Comparison of ENCODE assay signal across 32 cellular contexts in the genomic region with DNA sequence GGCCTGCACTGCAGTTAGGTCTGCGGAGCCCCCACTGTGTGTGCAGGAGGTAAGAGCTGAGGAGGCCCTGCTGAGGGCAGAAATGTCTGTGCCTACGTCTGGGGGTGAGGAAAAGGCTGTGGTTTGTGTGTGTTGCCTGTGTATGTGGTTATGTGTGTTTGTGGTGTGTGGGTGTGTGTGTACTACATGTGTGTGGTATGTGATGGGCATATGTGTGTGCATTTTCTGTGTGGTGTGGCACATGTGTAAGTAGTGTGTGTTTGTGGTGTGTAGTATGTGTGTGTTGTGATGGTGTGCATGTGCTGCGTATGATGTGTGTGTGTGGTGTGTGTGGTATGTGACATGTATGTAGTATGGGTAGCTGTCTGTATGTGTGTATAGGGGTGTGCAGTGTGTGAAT. TPM values are rescaled to one million over a fixed set of nuclear protein-coding genes. Genes with fewer than 3 reads are reported as not detected.
"Had no signal": no experiment of that assay in that cellular context is flagged by ENCODE, and none has a peak within 500 bp of the region (broad histone marks: within the 10 kb centered on the region; RNA-seq: fewer than 3 reads in every experiment).

No MANE protein-coding gene starts in this region.

- H3K4me1 ChIP-seq: Peyer's patch had no signal

- H3K36me3 ChIP-seq: brain microvascular endothelial cell, MG63, Peyer's patch, SJSA1 had no signal

- H3K9me3 ChIP-seq: Peyer's patch had no signal

- H3K27ac ChIP-seq: brain microvascular endothelial cell, Peyer's patch, SJSA1 had no signal

- H3K27me3 Mint-ChIP-seq: activated naive CD8-positive, alpha-beta T cell treated with anti-CD3 and anti-CD28 coated beads for 36 hours had no signal

- DNase-seq: activated CD4-positive, alpha-beta memory T cell treated with anti-CD3 and anti-CD28 coated beads for 36 hours; activated CD4-positive, alpha-beta T cell treated with anti-CD3 and anti-CD28 coated beads for 4 hours; activated CD4-positive, alpha-beta T cell treated with anti-CD3 and anti-CD28 coated beads, Interleukin-2, amount 50 U/mL, for 1 hour; activated CD4-positive, CD25-positive, alpha-beta regulatory T cell treated with anti-CD3 and anti-CD28 coated beads, Interleukin-2, amount 50 U/mL, for 72 hours; activated effector memory CD4-positive, alpha-beta T cell treated with anti-CD3 and anti-CD28 coated beads, Interleukin-2, amount 50 U/mL, for 16 hours; activated naive CD4-positive, alpha-beta T cell; activated naive CD4-positive, alpha-beta T cell treated with anti-CD3 and anti-CD28 coated beads, Interleukin-2, amount 50 U/mL, for 16 hours; activated naive CD8-positive, alpha-beta T cell treated with anti-CD3 and anti-CD28 coated beads for 36 hours; activated T-cell treated with anti-CD3 and anti-CD28 coated beads, Interleukin-2, amount 50 U/mL, for 1 hour; activated T-cell treated with anti-CD3 and anti-CD28 coated beads, Interleukin-2, amount 50 U/mL, for 72 hours; amniotic stem cell; brain microvascular endothelial cell; central memory CD4-positive, alpha-beta T cell; Kasumi-1; MG63; NCI-H1048; NCI-H1436 treated with DMSO at 0.1 percent for 48 hours; NCI-H1694 treated with DMSO at 0.1 percent for 48 hours; NCI-H2029; NCI-H345; NCI-H524 treated with DMSO at 0.1 percent for 48 hours; PC-3; RPMI8226; SHP77 treated with DMSO at 0.1 percent for 48 hours; SK-N-SH had no signal

- H3K27me3 ChIP-seq: brain microvascular endothelial cell, MG63, Peyer's patch, SJSA1 had no signal

- H3K27ac Mint-ChIP-seq: activated CD4-positive, alpha-beta memory T cell treated with anti-CD3 and anti-CD28 coated beads for 36 hours; activated naive CD8-positive, alpha-beta T cell treated with anti-CD3 and anti-CD28 coated beads for 36 hours; activated T-cell treated with anti-CD3 and anti-CD28 coated beads, Interleukin-2, amount 50 U/mL, for 72 hours; activated T-helper 17 cell treated with anti-CD3 and anti-CD28 coated beads, Interleukin-2, amount 50 U/mL, for 72 hours; T-helper 1 cell treated with Interleukin-12 subunit alpha and Interleukin-12 subunit beta and Interleukin-4 antibody, amounts not matched to agents 30 μg/mL and 1 μg/mL, for 36 hours; T-helper 2 cell treated with Interferon-gamma antibody and Interleukin-4, amounts not matched to agents 5 μg/mL and 100 μg/mL, for 36 hours had no signal

- H3K36me3 Mint-ChIP-seq: activated naive CD8-positive, alpha-beta T cell treated with anti-CD3 and anti-CD28 coated beads for 36 hours had no signal

- ATAC-seq: activated T-cell treated with anti-CD3 and anti-CD28 coated beads, Interleukin-2, amount 50 U/mL, for 72 hours; activated T-helper 17 cell treated with anti-CD3 and anti-CD28 coated beads, Interleukin-2, amount 50 U/mL, for 72 hours; PC-3 had no signal

- H3K4me3 Mint-ChIP-seq: activated CD4-positive, alpha-beta memory T cell treated with anti-CD3 and anti-CD28 coated beads for 36 hours; activated naive CD8-positive, alpha-beta T cell treated with anti-CD3 and anti-CD28 coated beads for 36 hours; activated T-cell treated with anti-CD3 and anti-CD28 coated beads, Interleukin-2, amount 50 U/mL, for 72 hours; activated T-helper 17 cell treated with anti-CD3 and anti-CD28 coated beads, Interleukin-2, amount 50 U/mL, for 72 hours; T-helper 1 cell treated with Interleukin-12 subunit alpha and Interleukin-12 subunit beta and Interleukin-4 antibody, amounts not matched to agents 30 μg/mL and 1 μg/mL, for 36 hours; T-helper 2 cell treated with Interferon-gamma antibody and Interleukin-4, amounts not matched to agents 5 μg/mL and 100 μg/mL, for 36 hours had no signal

- H3K4me1 Mint-ChIP-seq: activated T-helper 17 cell treated with anti-CD3 and anti-CD28 coated beads, Interleukin-2, amount 50 U/mL, for 72 hours had no signal

- H3K4me3 ChIP-seq: MG63, Peyer's patch, SJSA1 had no signal

- H3K9ac ChIP-seq: SK-N-SH had no signal

- H3K4me2 ChIP-seq: SK-N-SH had no signal

RNA-seq across cellular contexts. Expression of a gene that starts 36.2 kb away (rescaled TPM):
- total RNA-seq: activated CD4-positive, alpha-beta memory T cell treated with anti-CD3 and anti-CD28 coated beads for 36 hours; activated naive CD8-positive, alpha-beta T cell treated with anti-CD3 and anti-CD28 coated beads for 36 hours; activated T-cell treated with anti-CD3 and anti-CD28 coated beads, Interleukin-2, amount 50 U/mL, for 72 hours; activated T-helper 17 cell treated with anti-CD3 and anti-CD28 coated beads, Interleukin-2, amount 50 U/mL, for 72 hours; NCI-H460; Peyer's patch had no signal

RNA-seq across cellular contexts. Expression of a gene that starts 43.8 kb away (rescaled TPM):
- total RNA-seq: activated CD4-positive, alpha-beta memory T cell treated with anti-CD3 and anti-CD28 coated beads for 36 hours; activated naive CD8-positive, alpha-beta T cell treated with anti-CD3 and anti-CD28 coated beads for 36 hours; activated T-cell treated with anti-CD3 and anti-CD28 coated beads, Interleukin-2, amount 50 U/mL, for 72 hours; activated T-helper 17 cell treated with anti-CD3 and anti-CD28 coated beads, Interleukin-2, amount 50 U/mL, for 72 hours; aorta; NCI-H460; PC-3; Peyer's patch; SJSA1 had no signal
- polyA plus RNA-seq: aorta, SK-N-SH had no signal
